20 cellular contexts compared by ENCODE assay signal in the genomic region with DNA sequence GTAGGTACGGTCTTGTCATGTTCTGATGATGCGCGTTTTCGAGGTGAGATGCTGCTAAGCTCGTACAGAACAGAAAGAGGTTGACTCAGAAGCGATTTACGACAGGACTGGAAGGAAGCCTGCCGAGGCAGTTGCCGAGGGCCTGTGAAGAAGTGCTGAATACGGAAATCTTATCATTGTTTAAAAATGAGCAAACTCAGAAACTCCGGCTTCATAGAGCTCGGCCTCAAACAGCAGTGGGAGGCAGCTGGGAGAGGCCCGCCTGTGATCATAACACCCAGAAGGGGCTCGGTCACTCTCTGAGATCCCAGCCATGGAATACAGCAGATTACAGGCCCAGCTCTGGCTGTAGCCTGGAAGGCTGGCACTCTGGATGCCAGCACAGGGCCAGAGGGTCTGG.
"Had no signal": no experiment of that assay in that cellular context is flagged by ENCODE, and none has a peak within 500 bp of the region (broad histone marks: within the 10 kb centered on the region; RNA-seq: fewer than 3 reads in every experiment).

No MANE protein-coding gene starts in this region.

- ATAC-seq: effector memory CD8-positive, alpha-beta T cell; foreskin keratinocyte; gastroesophageal sphincter; heart left ventricle; left lobe of liver; natural killer cell; right lobe of liver; stimulated activated naive B cell treated with anti-CD40 and anti-IgM and Interleukin-4, amounts not matched to agents 10 μg/mL and 1 μg/mL and 100 μg/mL, for 72 hours had no signal

- H3K4me1 Mint-ChIP-seq: central memory CD8-positive, alpha-beta T cell; memory B cell; natural killer cell; stimulated activated naive B cell treated with anti-CD40 and anti-IgM and Interleukin-4, amounts not matched to agents 10 μg/mL and 1 μg/mL and 100 μg/mL, for 72 hours had no signal

- H3K4me3 ChIP-seq: gastroesophageal sphincter, heart left ventricle, hepatocyte, lung, ovary, right lobe of liver had no signal

- H3K4me3 Mint-ChIP-seq: central memory CD8-positive, alpha-beta T cell; effector memory CD8-positive, alpha-beta T cell; memory B cell; natural killer cell; stimulated activated naive B cell treated with anti-CD40 and anti-IgM and Interleukin-4, amounts not matched to agents 10 μg/mL and 1 μg/mL and 100 μg/mL, for 72 hours; stimulated activated naive CD8-positive, alpha-beta T cell treated with anti-CD3 and anti-CD28 coated beads, Interleukin-15, Interleukin-2, amounts not matched to agents 100 ng/mL and 50 ng/mL, for 24 hours had no signal

- H3K27me3 ChIP-seq: hepatocyte, ovary, right lobe of liver had no signal

- H3K36me3 Mint-ChIP-seq: memory B cell, natural killer cell had no signal

- H3K27ac Mint-ChIP-seq: effector memory CD8-positive, alpha-beta T cell; memory B cell; natural killer cell; stimulated activated naive B cell treated with anti-CD40 and anti-IgM and Interleukin-4, amounts not matched to agents 10 μg/mL and 1 μg/mL and 100 μg/mL, for 72 hours; stimulated activated naive CD8-positive, alpha-beta T cell treated with anti-CD3 and anti-CD28 coated beads, Interleukin-15, Interleukin-2, amounts not matched to agents 100 ng/mL and 50 ng/mL, for 24 hours had no signal

- H3K4me1 ChIP-seq: foreskin keratinocyte, gastroesophageal sphincter, heart left ventricle, right lobe of liver had no signal

- H3K9me3 ChIP-seq: gastroesophageal sphincter, heart left ventricle, ovary, right lobe of liver had no signal

- H3K9me3 Mint-ChIP-seq: effector memory CD8-positive, alpha-beta T cell; natural killer cell had no signal

- H3K36me3 ChIP-seq: gastroesophageal sphincter, heart left ventricle, ovary, right lobe of liver had no signal

- DNase-seq: cortex of kidney; effector memory CD8-positive, alpha-beta T cell; foreskin keratinocyte; heart left ventricle; kidney; natural killer cell; occipital lobe; posterior cingulate gyrus; right lobe of liver; stimulated activated CD4-positive, alpha-beta T cell treated with anti-CD3 and anti-CD28 coated beads, Interleukin-2, amount 100 ng/mL, for 48 hours; stimulated activated naive B cell treated with anti-CD40 and anti-IgM and Interleukin-4, amounts not matched to agents 10 μg/mL and 1 μg/mL and 100 μg/mL, for 72 hours; trophoblast cell had no signal

- H3K27ac ChIP-seq: foreskin keratinocyte, gastroesophageal sphincter, heart left ventricle, hepatocyte, ovary, right lobe of liver had no signal
